In the genomic region with DNA sequence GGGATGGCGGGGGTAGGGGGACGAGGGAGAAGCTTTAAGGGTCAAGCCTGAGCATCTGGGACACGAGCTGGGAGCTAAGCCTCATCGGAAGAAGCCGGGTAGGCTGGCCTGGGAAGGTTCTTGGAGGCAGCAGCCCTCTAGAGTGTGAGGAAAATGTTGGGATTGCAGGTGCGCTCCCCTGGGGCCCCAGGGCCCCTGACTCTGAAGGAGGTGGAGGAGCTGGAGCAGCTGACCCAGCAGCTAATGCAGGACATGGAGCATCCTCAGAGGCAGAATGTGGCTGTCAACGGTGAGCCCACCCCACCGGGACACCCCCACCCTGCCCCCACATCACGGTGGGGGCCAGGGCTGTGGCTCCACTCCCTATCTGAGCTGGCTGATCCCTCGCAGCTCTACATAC, we compare ENCODE assay signal across 2 cellular contexts.
A peak's percentile ranks its signal among the peaks of the same experiment; 100 is the strongest.
TF ChIP-seq lines count a peak whose summit lies in the region.

No MANE protein-coding gene starts in this region.

TF ChIP-seq in GM23338, 12 proteins besides CTCF, POLR2A, EP300 and RAD21:
- TF ChIP-seq STAT1 (IDR thresholded peaks at IDR 0.05; ENCODE audit: unreplicated experiment) (no peak), EZH2phosphoT487 (IDR thresholded peaks at IDR 0.05; ENCODE audit: unreplicated experiment) (no peak), ZNF331 (CRISPR knock-in tag; IDR thresholded peaks at IDR 0.05; ENCODE audit: low read depth) (no peak)
TF ChIP-seq in GM23338: peak in this region for 0.

TF ChIP-seq in H1, 55 proteins besides CTCF, POLR2A, EP300 and RAD21:
- TF ChIP-seq, protein P1, sequence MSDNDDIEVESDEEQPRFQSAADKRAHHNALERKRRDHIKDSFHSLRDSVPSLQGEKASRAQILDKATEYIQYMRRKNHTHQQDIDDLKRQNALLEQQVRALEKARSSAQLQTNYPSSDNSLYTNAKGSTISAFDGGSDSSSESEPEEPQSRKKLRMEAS (IDR thresholded peaks at IDR 0.05), result 0 out of 2 replicates have a peak, but pooled peaks have one; percentile 3
- no peak for TF ChIP-seq NANOG (IDR thresholded peaks at IDR 0.05; ENCODE audit: insufficient read depth, low read depth, low read length, poor library complexity, severe bottlenecking)
